32 cellular contexts compared by ENCODE assay signal in the genomic region with DNA sequence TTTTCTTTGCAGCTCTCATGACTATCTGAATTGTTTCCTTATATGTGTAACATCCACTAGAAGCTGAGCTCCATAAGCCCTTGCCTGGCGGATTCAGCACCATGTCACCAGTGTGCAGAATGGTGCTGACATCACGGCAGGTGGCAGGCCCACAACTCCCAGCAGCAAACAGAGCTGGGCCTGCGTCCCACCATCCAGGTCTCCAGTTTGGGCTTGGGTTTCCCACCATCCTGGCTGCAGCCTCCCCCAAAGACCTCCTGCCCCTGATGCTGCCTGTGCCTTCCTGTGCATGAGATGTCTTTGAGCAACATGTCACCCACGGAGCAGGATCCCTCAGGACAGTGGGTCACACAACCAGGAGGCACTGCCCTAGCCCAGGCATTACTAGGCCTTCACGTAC.
A peak's percentile ranks its signal among the peaks of the same experiment; 100 is the strongest.
DNase-seq lines count a peak whose midpoint lies in the region; ATAC-seq and TF ChIP-seq lines count a peak whose summit lies in the region.
"Had no signal": no experiment of that assay in that cellular context is flagged by ENCODE, and none has a peak within 500 bp of the region (broad histone marks: within the 10 kb centered on the region; RNA-seq: fewer than 3 reads in every experiment).

No MANE protein-coding gene starts in this region.

- H3K27me3 ChIP-seq in ascending aorta (no peaks in the 10 kb centered on the region), gastroesophageal sphincter (no peaks in the 10 kb centered on the region), trophoblast cell (ENCODE audit: insufficient read depth, low read length) (no peaks in the 10 kb centered on the region), transverse colon (no peaks in the 10 kb centered on the region)
- H3K27me3 ChIP-seq: breast epithelium had no signal

- no peaks in the 10 kb centered on the region for H3K9me3 Mint-ChIP-seq in activated CD8-positive, alpha-beta memory T cell treated with anti-CD3 and anti-CD28 coated beads, Interleukin-2, amount 10 ng/mL, durations not matched to agents 7 days and 5 days (ENCODE audit: low read depth)
- H3K9me3 Mint-ChIP-seq: activated CD4-positive, alpha-beta memory T cell treated with anti-CD3 and anti-CD28 coated beads for 36 hours; activated naive CD4-positive, alpha-beta T cell treated with anti-CD3 and anti-CD28 coated beads for 36 hours; natural killer cell treated with Interleukin-12 subunit alpha and Interleukin-12 subunit beta and Interleukin-15 and Interleukin-18, amount 100 ng/mL, for 72 hours; T-helper 1 cell treated with Interleukin-12 subunit alpha and Interleukin-12 subunit beta and Interleukin-4 antibody, amounts not matched to agents 30 μg/mL and 1 μg/mL, for 36 hours; type B pancreatic cell had no signal

- no peak overlapping the region for H3K23ac ChIP-seq in trophoblast cell (ENCODE audit: low read length)

- H2AFZ ChIP-seq in trophoblast cell (ENCODE audit: insufficient read depth, low read length, poor library complexity), result no peak overlapping the region

- H3K4me3 ChIP-seq in ascending aorta, result no peak overlapping the region
- H3K4me3 ChIP-seq in gastroesophageal sphincter, result no peak overlapping the region
- peak overlapping the region; percentile 14 for H3K4me3 ChIP-seq in trophoblast cell (ENCODE audit: low read depth, low read length)
- no peak overlapping the region for H3K4me3 ChIP-seq in transverse colon
- H3K4me3 ChIP-seq: breast epithelium, GM12878, mucosa of descending colon, smooth muscle cell had no signal

- no peak overlapping the region for H3K18ac ChIP-seq in trophoblast cell (ENCODE audit: low read length)

- no peaks in the 10 kb centered on the region for H3K79me2 ChIP-seq in trophoblast cell (ENCODE audit: control insufficient read depth, insufficient read depth, low read length, poor library complexity)

- H2BK12ac ChIP-seq in trophoblast cell (ENCODE audit: low read length), result no peak overlapping the region

- DNase-seq in ascending aorta (ENCODE audit: low spot score in 2 of 2) (no peak), trophoblast cell (no peak), transverse colon (no peak), middle frontal gyrus (ENCODE audit: extremely low spot score, low spot score) (no peak)
- no peak for DNase-seq in effector CD4-positive, alpha-beta T cell
- no peak for DNase-seq in activated CD8-positive, alpha-beta memory T cell treated with anti-CD3 and anti-CD28 coated beads, Interleukin-2, amount 10 ng/mL, durations not matched to agents 7 days and 5 days
- DNase-seq: activated CD4-positive, alpha-beta memory T cell treated with anti-CD3 and anti-CD28 coated beads for 36 hours; activated CD4-positive, CD25-positive, alpha-beta regulatory T cell treated with anti-CD3 and anti-CD28 coated beads, Interleukin-2, amount 50 U/mL, for 72 hours; activated CD8-positive, alpha-beta memory T cell treated with anti-CD3 and anti-CD28 coated beads, Interleukin-2, amount 50 U/mL, for 4 hours; activated naive CD4-positive, alpha-beta T cell treated with anti-CD3 and anti-CD28 coated beads for 36 hours; amniotic stem cell; effector CD8-positive, alpha-beta T cell; Kasumi-1; mucosa of descending colon; NCI-H1417 treated with DMSO at 0.1 percent for 48 hours; NCI-H2029 treated with DMSO at 0.1 percent for 48 hours; NCI-H524 treated with DMSO at 0.1 percent for 48 hours; NK-92 treated with Interleukin-12 subunit alpha and Interleukin-12 subunit beta, amount 100 ng/mL, for 24 hours; occipital lobe; PC-3; SK-N-SH; stimulated activated CD4-positive, alpha-beta T cell treated with anti-CD3 and anti-CD28 coated beads, Interleukin-2, amount 100 ng/mL, for 24 hours; stimulated activated naive CD8-positive, alpha-beta T cell treated with anti-CD3 and anti-CD28 coated beads, Interleukin-15, Interleukin-2, amounts not matched to agents 100 U/mL and 50 U/mL, for 24 hours had no signal

- no peaks in the 10 kb centered on the region for H3K79me1 ChIP-seq in trophoblast cell (ENCODE audit: low read length)

- TF ChIP-seq POLR2A in gastroesophageal sphincter (IDR thresholded peaks at IDR 0.05) (no peak), transverse colon (IDR thresholded peaks at IDR 0.05) (no peak)

- in situ Hi-C loops in transverse colon (cut with MboI; ENCODE audit: low pct_ligation_motif_present in 1 of 4, low pct_unique_long_range_greater_than_20kb in 1 of 4, low sequenced_read_pairs in 3 of 4), result loop anchor here in 2 of 4 donors (10.0 kb wide), 2 partner anchors 95 kb away; no protein-coding TSS in a partner anchor

- intact Hi-C loops in ascending aorta (cut with DNase I) (loop anchor here (2.0 kb wide), 1 partner anchor 55 kb away; no protein-coding TSS in a partner anchor), transverse colon (cut with DNase I; ENCODE audit: low total_unique reads) (loop anchor here (5.0 kb wide), 1 partner anchor 98 kb away; no protein-coding TSS in a partner anchor)

- H3K4me3 Mint-ChIP-seq in activated CD8-positive, alpha-beta memory T cell treated with anti-CD3 and anti-CD28 coated beads, Interleukin-2, amount 10 ng/mL, durations not matched to agents 7 days and 5 days, result no peak overlapping the region
- H3K4me3 Mint-ChIP-seq: activated CD4-positive, alpha-beta memory T cell treated with anti-CD3 and anti-CD28 coated beads for 36 hours; activated naive CD4-positive, alpha-beta T cell treated with anti-CD3 and anti-CD28 coated beads for 36 hours; natural killer cell treated with Interleukin-12 subunit alpha and Interleukin-12 subunit beta and Interleukin-15 and Interleukin-18, amount 100 ng/mL, for 72 hours; T-helper 1 cell treated with Interleukin-12 subunit alpha and Interleukin-12 subunit beta and Interleukin-4 antibody, amounts not matched to agents 30 μg/mL and 1 μg/mL, for 36 hours; type B pancreatic cell had no signal

- no peak overlapping the region for H3K14ac ChIP-seq in trophoblast cell (ENCODE audit: low read length)

- no peak overlapping the region for H2BK5ac ChIP-seq in trophoblast cell (ENCODE audit: low read depth, low read length, poor library complexity)

- H4K91ac ChIP-seq in trophoblast cell (ENCODE audit: low read depth, low read length), result no peak overlapping the region

- 0 to 79% methylated on average over 1 to 4 of the region's 5 CpGs for WGBS in gastroesophageal sphincter (ENCODE audit: low coverage in 1 of 2), 2 donors
- no CpG with 5 or more reads among the region's 5 CpGs for WGBS in trophoblast cell (ENCODE audit: extremely low coverage, insufficient coverage, insufficient read length)
- WGBS in transverse colon (ENCODE audit: low coverage in 1 of 2), 2 donors, result 72 to 82% methylated on average over 2 to 5 of the region's 5 CpGs

- CTCF ChIA-PET in activated CD8-positive, alpha-beta memory T cell treated with anti-CD3 and anti-CD28 coated beads, Interleukin-2, amount 10 ng/mL, durations not matched to agents 7 days and 5 days (lab: Charles Lee), result interaction anchor here (1.1 to 8.6 kb wide), 3 partner anchors 99 to 107 kb away, joined by 4 to 85 read pairs (median 5); no protein-coding TSS in a partner anchor

- H2AK5ac ChIP-seq in trophoblast cell (ENCODE audit: low read length), result no peak overlapping the region

- no peak overlapping the region for H3K27ac Mint-ChIP-seq in activated CD8-positive, alpha-beta memory T cell treated with anti-CD3 and anti-CD28 coated beads, Interleukin-2, amount 10 ng/mL, durations not matched to agents 7 days and 5 days
- H3K27ac Mint-ChIP-seq: activated CD4-positive, alpha-beta memory T cell treated with anti-CD3 and anti-CD28 coated beads for 36 hours; activated naive CD4-positive, alpha-beta T cell treated with anti-CD3 and anti-CD28 coated beads for 36 hours; natural killer cell treated with Interleukin-12 subunit alpha and Interleukin-12 subunit beta and Interleukin-15 and Interleukin-18, amount 100 ng/mL, for 72 hours; T-helper 1 cell treated with Interleukin-12 subunit alpha and Interleukin-12 subunit beta and Interleukin-4 antibody, amounts not matched to agents 30 μg/mL and 1 μg/mL, for 36 hours; type B pancreatic cell had no signal

- TF ChIP-seq EP300 in gastroesophageal sphincter (IDR thresholded peaks at IDR 0.05) (no peak), transverse colon (IDR thresholded peaks at IDR 0.05; ENCODE audit: low read depth) (no peak)

- no peak overlapping the region for H2BK120ac ChIP-seq in trophoblast cell (ENCODE audit: insufficient read depth, low read length, poor library complexity)

- H3K36me3 ChIP-seq in ascending aorta, result peaks cover 94 to 95% of the 10 kb centered on the region in 2 donors
- peaks cover 10 to 100% of the 10 kb centered on the region in 2 donors for H3K36me3 ChIP-seq in gastroesophageal sphincter
- H3K36me3 ChIP-seq in trophoblast cell (ENCODE audit: control insufficient read depth in 1 of 2, insufficient read depth in 2 of 2, low read length in 2 of 2), result no peaks in the 10 kb centered on the region
- H3K36me3 ChIP-seq in transverse colon, result peaks cover 0 to 10% (median 1%) of the 10 kb centered on the region in 4 donors
- H3K36me3 ChIP-seq: breast epithelium had no signal

- TF ChIP-seq CTCF in ascending aorta (IDR thresholded peaks at IDR 0.05) (no peak), gastroesophageal sphincter (IDR thresholded peaks at IDR 0.05) (no peak), transverse colon (IDR thresholded peaks at IDR 0.05) (no peak)

- ATAC-seq in gastroesophageal sphincter (no peak), GM19452 (IDR thresholded peaks at IDR 0.05; ENCODE audit: unreplicated experiment) (no peak)
- ATAC-seq in activated CD8-positive, alpha-beta memory T cell treated with anti-CD3 and anti-CD28 coated beads, Interleukin-2, amount 10 ng/mL, durations not matched to agents 7 days and 5 days, result no peak
- ATAC-seq: GM12878; HCT116; natural killer cell treated with Interleukin-12 subunit alpha and Interleukin-12 subunit beta and Interleukin-15 and Interleukin-18, amount 100 ng/mL, for 72 hours; PC-3; stimulated activated naive CD8-positive, alpha-beta T cell treated with anti-CD3 and anti-CD28 coated beads, Interleukin-15, Interleukin-2, amounts not matched to agents 100 U/mL and 50 U/mL, for 24 hours had no signal

- H3K4me1 Mint-ChIP-seq in activated CD8-positive, alpha-beta memory T cell treated with anti-CD3 and anti-CD28 coated beads, Interleukin-2, amount 10 ng/mL, durations not matched to agents 7 days and 5 days, result peaks cover 2% of the 10 kb centered on the region

- no peaks in the 10 kb centered on the region for H3K36me3 Mint-ChIP-seq in activated CD8-positive, alpha-beta memory T cell treated with anti-CD3 and anti-CD28 coated beads, Interleukin-2, amount 10 ng/mL, durations not matched to agents 7 days and 5 days
- H3K36me3 Mint-ChIP-seq: activated CD4-positive, alpha-beta memory T cell treated with anti-CD3 and anti-CD28 coated beads for 36 hours; natural killer cell treated with Interleukin-12 subunit alpha and Interleukin-12 subunit beta and Interleukin-15 and Interleukin-18, amount 100 ng/mL, for 72 hours had no signal

- H3K27ac ChIP-seq in ascending aorta, result peak overlapping the region; percentile 76 to 98
- peak overlapping the region; percentile 36 to 97 (median 97) for H3K27ac ChIP-seq in gastroesophageal sphincter
- H3K27ac ChIP-seq in trophoblast cell (ENCODE audit: low read depth, low read length), result no peak overlapping the region
- H3K27ac ChIP-seq in transverse colon, result peak overlapping the region in 3 of 4 donors; percentile 14 to 95 (median 16)

- no peaks in the 10 kb centered on the region for H3K27me3 Mint-ChIP-seq in activated CD8-positive, alpha-beta memory T cell treated with anti-CD3 and anti-CD28 coated beads, Interleukin-2, amount 10 ng/mL, durations not matched to agents 7 days and 5 days
- H3K27me3 Mint-ChIP-seq: type B pancreatic cell had no signal

- no peak overlapping the region for H4K8ac ChIP-seq in trophoblast cell (ENCODE audit: low read depth, low read length)

- no peak overlapping the region for H4K12ac ChIP-seq in trophoblast cell (ENCODE audit: low read depth, low read length)

- H3K4me1 ChIP-seq in ascending aorta, result peaks cover 15 to 53% of the 10 kb centered on the region in 2 donors
- H3K4me1 ChIP-seq in gastroesophageal sphincter, result peaks cover 0 to 100% (median 13%) of the 10 kb centered on the region in 3 donors
- no peaks in the 10 kb centered on the region for H3K4me1 ChIP-seq in trophoblast cell (ENCODE audit: control insufficient read depth in 1 of 2, insufficient read depth in 2 of 2, low read length in 2 of 2)
- H3K4me1 ChIP-seq in transverse colon, result no peaks in the 10 kb centered on the region
- H3K4me1 ChIP-seq: breast epithelium had no signal

- H3K4ac ChIP-seq in trophoblast cell (ENCODE audit: low read depth, low read length), result no peak overlapping the region

- no peak overlapping the region for H3K9ac ChIP-seq in trophoblast cell (ENCODE audit: low read length)
- H3K9ac ChIP-seq: SK-N-SH had no signal

- no peak overlapping the region for H3K4me2 ChIP-seq in trophoblast cell (ENCODE audit: low read length)
- H3K4me2 ChIP-seq: SK-N-SH, smooth muscle cell had no signal

- H3K9me3 ChIP-seq in ascending aorta (no peaks in the 10 kb centered on the region), gastroesophageal sphincter (no peaks in the 10 kb centered on the region), trophoblast cell (ENCODE audit: insufficient read depth, low read depth, low read length) (peaks cover 6% of the 10 kb centered on the region), transverse colon (no peaks in the 10 kb centered on the region)
- H3K9me3 ChIP-seq: breast epithelium, mucosa of descending colon, SK-N-SH had no signal
